ENCODE assay signal across 8 cellular contexts in the genomic region with DNA sequence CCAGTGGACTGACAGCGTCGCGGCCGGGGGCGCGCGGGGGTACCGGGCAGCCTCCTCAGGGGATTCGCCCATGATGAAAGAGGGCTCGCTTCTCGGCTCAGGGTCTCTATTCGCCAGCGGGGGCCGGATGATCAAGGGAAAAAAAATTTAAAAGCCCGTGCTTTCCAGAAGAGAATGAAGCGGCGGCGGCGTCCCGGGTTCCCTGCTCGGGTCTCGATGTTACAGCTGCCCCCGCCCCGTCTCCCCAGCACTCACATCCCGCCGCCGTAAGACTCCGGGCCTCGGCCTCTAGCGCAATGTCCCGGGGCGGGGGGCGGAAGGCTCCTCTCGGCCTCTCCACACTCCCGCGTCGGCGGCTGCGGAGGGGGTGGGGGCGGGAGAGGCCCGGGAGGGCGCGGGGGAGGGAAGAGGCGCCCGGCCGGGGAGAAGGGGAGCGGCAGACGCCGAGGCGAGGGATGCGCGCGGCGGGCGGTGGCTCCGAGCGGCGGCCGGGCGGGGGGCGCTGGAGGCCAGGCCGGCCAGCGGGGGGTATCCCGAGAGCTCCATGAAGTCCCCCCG. TPM values are rescaled to one million over a fixed set of nuclear protein-coding genes. Genes with fewer than 3 reads are reported as not detected.
DNase-seq lines count a peak whose midpoint lies in the region; ATAC-seq and TF ChIP-seq lines count a peak whose summit lies in the region.

No MANE protein-coding gene starts in this region.

- no peaks in the 10 kb centered on the region for H3K4me1 ChIP-seq in HEK293 (ENCODE audit: control insufficient read depth, insufficient read depth, low read length)
- peaks cover 4 to 39% (median 23%) of the 10 kb centered on the region in 9 donors for H3K4me1 ChIP-seq in heart right ventricle
- H3K4me1 ChIP-seq in sigmoid colon: peaks cover 0 to 55% (median 34%) of the 10 kb centered on the region in 4 donors

- no peaks in the 10 kb centered on the region for H3K36me3 Mint-ChIP-seq in activated T-cell treated with anti-CD3 and anti-CD28 coated beads, Interleukin-2, amount 50 U/mL, for 24 hours (ENCODE audit: low read depth)
- no peaks in the 10 kb centered on the region for H3K36me3 Mint-ChIP-seq in endothelial cell (ENCODE audit: low read depth, unreplicated experiment)

- CTCF ChIA-PET in HEK293 (lab: Yijun Ruan, JAX): interaction anchor here (0.6 to 1.0 kb wide), 2 partner anchors 22 to 360 kb away, joined by 3 read pairs; no protein-coding TSS in a partner anchor

- TF ChIP-seq POLR2A in sigmoid colon (IDR thresholded peaks at IDR 0.05): no peak

- H3K27me3 Mint-ChIP-seq in activated T-cell treated with anti-CD3 and anti-CD28 coated beads, Interleukin-2, amount 50 U/mL, for 24 hours: peaks cover 53% of the 10 kb centered on the region
- H3K27me3 Mint-ChIP-seq in endothelial cell (ENCODE audit: unreplicated experiment): peaks cover 18% of the 10 kb centered on the region

- ATAC-seq in heart right ventricle (peak in 7 of 8 donors; percentile 12 to 65 (median 34)), GM19328 (IDR thresholded peaks at IDR 0.05; ENCODE audit: unreplicated experiment) (no peak), GM18517 (IDR thresholded peaks at IDR 0.05; ENCODE audit: unreplicated experiment) (no peak)

- TF ChIP-seq CTCF in HEK293 (tag by site-specific recombination; IDR thresholded peaks at IDR 0.05) (no peak), heart right ventricle (IDR thresholded peaks at IDR 0.05) (no peak), sigmoid colon (IDR thresholded peaks at IDR 0.05) (no peak), endothelial cell (IDR thresholded peaks at IDR 0.05; ENCODE audit: unreplicated experiment) (no peak)

- H3K4me3 Mint-ChIP-seq in activated T-cell treated with anti-CD3 and anti-CD28 coated beads, Interleukin-2, amount 50 U/mL, for 24 hours: peak overlapping the region; percentile 50
- H3K4me3 Mint-ChIP-seq in endothelial cell (ENCODE audit: unreplicated experiment): no peak overlapping the region

- no peak overlapping the region; the same call in 1 of the 2 replicates for H3K27ac ChIP-seq in HEK293 (ENCODE audit: extremely low read depth, low read depth, low read length)
- peak overlapping the region; percentile 50 to 81 (median 78) for H3K27ac ChIP-seq in heart right ventricle
- peak overlapping the region; percentile 64 to 86 (median 76) for H3K27ac ChIP-seq in sigmoid colon

- DNase-seq in activated T-cell treated with anti-CD3 and anti-CD28 coated beads, Interleukin-2, amount 50 U/mL, for 24 hours: peak; percentile 50
- DNase-seq in heart right ventricle (no peak), sigmoid colon (peak; percentile 84), endothelial cell (ENCODE audit: low spot score) (no peak), NCI-H1048 (lab: John Stamatoyannopoulos, UW) (no peak)

- no peaks in the 10 kb centered on the region for H3K36me3 ChIP-seq in HEK293 (ENCODE audit: control insufficient read depth in 2 of 2, insufficient read depth in 1 of 2, low read length in 2 of 2)
- H3K36me3 ChIP-seq in heart right ventricle: no peaks in the 10 kb centered on the region
- H3K36me3 ChIP-seq in sigmoid colon: no peaks in the 10 kb centered on the region

- H3K9me3 ChIP-seq in HEK293 (ENCODE audit: control insufficient read depth, insufficient read depth, low read depth, low read length) (no peaks in the 10 kb centered on the region), heart right ventricle (no peaks in the 10 kb centered on the region), sigmoid colon (no peaks in the 10 kb centered on the region)

- peak overlapping the region; percentile 49 for H3K4me3 ChIP-seq in HEK293 (ENCODE audit: low read depth, low read length)
- H3K4me3 ChIP-seq in heart right ventricle: peak overlapping the region; percentile 51 to 69 (median 64)
- peak overlapping the region; percentile 47 to 81 (median 54) for H3K4me3 ChIP-seq in sigmoid colon

- 1% methylated on average over 55 to 64 of the region's 65 CpGs for WGBS in heart right ventricle, 2 donors
- 2% methylated on average over 65 of the region's 65 CpGs for WGBS in sigmoid colon, 2 donors

- peaks cover 4 to 59% (median 35%) of the 10 kb centered on the region in 7 donors for H3K27me3 ChIP-seq in heart right ventricle
- H3K27me3 ChIP-seq in sigmoid colon: peaks cover 21 to 35% (median 21%) of the 10 kb centered on the region in 3 donors

- no peaks in the 10 kb centered on the region for H3K4me1 Mint-ChIP-seq in activated T-cell treated with anti-CD3 and anti-CD28 coated beads, Interleukin-2, amount 50 U/mL, for 24 hours (ENCODE audit: low read depth)
- peaks cover 9% of the 10 kb centered on the region for H3K4me1 Mint-ChIP-seq in endothelial cell (ENCODE audit: unreplicated experiment)

- no peak overlapping the region for H3K27ac Mint-ChIP-seq in activated T-cell treated with anti-CD3 and anti-CD28 coated beads, Interleukin-2, amount 50 U/mL, for 24 hours
- no peak overlapping the region for H3K27ac Mint-ChIP-seq in endothelial cell (ENCODE audit: unreplicated experiment)

- no peak for TF ChIP-seq EP300 in sigmoid colon (IDR thresholded peaks at IDR 0.05)

- no peaks in the 10 kb centered on the region for H3K9me3 Mint-ChIP-seq in activated T-cell treated with anti-CD3 and anti-CD28 coated beads, Interleukin-2, amount 50 U/mL, for 24 hours
- H3K9me3 Mint-ChIP-seq in endothelial cell (ENCODE audit: unreplicated experiment): no peaks in the 10 kb centered on the region

- POLR2A ChIA-PET in HEK293 (lab: Yijun Ruan, JAX): interaction anchor here (1.2 kb wide), 1 partner anchor 11 kb away, joined by 4 read pairs; no protein-coding TSS in a partner anchor

- intact Hi-C loops in heart right ventricle (cut with DNase I) (no loop called here), sigmoid colon (cut with DNase I) (no loop called here)

TF ChIP-seq in HEK293, 187 proteins besides CTCF, POLR2A, EP300 and RAD21:
- TF ChIP-seq, protein P1, sequence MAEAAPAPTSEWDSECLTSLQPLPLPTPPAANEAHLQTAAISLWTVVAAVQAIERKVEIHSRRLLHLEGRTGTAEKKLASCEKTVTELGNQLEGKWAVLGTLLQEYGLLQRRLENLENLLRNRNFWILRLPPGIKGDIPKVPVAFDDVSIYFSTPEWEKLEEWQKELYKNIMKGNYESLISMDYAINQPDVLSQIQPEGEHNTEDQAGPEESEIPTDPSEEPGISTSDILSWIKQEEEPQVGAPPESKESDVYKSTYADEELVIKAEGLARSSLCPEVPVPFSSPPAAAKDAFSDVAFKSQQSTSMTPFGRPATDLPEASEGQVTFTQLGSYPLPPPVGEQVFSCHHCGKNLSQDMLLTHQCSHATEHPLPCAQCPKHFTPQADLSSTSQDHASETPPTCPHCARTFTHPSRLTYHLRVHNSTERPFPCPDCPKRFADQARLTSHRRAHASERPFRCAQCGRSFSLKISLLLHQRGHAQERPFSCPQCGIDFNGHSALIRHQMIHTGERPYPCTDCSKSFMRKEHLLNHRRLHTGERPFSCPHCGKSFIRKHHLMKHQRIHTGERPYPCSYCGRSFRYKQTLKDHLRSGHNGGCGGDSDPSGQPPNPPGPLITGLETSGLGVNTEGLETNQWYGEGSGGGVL (tag by site-specific recombination; IDR thresholded peaks at IDR 0.05): peak; percentile 84
- TF ChIP-seq ZNF324 (tag by site-specific recombination; IDR thresholded peaks at IDR 0.05) (no peak), GLI4 (tag by site-specific recombination; IDR thresholded peaks at IDR 0.05) (no peak), IKZF3 (tag by site-specific recombination; IDR thresholded peaks at IDR 0.05) (no peak), TRIM28 (IDR thresholded peaks at IDR 0.05; ENCODE audit: borderline replicate concordance, low read length) (no peak)
- TF ChIP-seq, protein P2, sequence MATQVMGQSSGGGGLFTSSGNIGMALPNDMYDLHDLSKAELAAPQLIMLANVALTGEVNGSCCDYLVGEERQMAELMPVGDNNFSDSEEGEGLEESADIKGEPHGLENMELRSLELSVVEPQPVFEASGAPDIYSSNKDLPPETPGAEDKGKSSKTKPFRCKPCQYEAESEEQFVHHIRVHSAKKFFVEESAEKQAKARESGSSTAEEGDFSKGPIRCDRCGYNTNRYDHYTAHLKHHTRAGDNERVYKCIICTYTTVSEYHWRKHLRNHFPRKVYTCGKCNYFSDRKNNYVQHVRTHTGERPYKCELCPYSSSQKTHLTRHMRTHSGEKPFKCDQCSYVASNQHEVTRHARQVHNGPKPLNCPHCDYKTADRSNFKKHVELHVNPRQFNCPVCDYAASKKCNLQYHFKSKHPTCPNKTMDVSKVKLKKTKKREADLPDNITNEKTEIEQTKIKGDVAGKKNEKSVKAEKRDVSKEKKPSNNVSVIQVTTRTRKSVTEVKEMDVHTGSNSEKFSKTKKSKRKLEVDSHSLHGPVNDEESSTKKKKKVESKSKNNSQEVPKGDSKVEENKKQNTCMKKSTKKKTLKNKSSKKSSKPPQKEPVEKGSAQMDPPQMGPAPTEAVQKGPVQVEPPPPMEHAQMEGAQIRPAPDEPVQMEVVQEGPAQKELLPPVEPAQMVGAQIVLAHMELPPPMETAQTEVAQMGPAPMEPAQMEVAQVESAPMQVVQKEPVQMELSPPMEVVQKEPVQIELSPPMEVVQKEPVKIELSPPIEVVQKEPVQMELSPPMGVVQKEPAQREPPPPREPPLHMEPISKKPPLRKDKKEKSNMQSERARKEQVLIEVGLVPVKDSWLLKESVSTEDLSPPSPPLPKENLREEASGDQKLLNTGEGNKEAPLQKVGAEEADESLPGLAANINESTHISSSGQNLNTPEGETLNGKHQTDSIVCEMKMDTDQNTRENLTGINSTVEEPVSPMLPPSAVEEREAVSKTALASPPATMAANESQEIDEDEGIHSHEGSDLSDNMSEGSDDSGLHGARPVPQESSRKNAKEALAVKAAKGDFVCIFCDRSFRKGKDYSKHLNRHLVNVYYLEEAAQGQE (tag by site-specific recombination; IDR thresholded peaks at IDR 0.05): no peak

RNA-seq across cellular contexts. Expression of a gene that starts 4.4 kb away (rescaled TPM):
- total RNA-seq in heart right ventricle (10 to 100 TPM in 2 of 10 donors, 1 to 10 TPM in 8; 1.5 to 18.5 (median 3.0) TPM), sigmoid colon (1 to 10 TPM; 3.6 to 9.0 (median 6.0) TPM), endothelial cell (ENCODE audit: unreplicated experiment) (6.2 TPM)
- polyA plus RNA-seq in heart right ventricle (10 to 100 TPM; 12.8 to 89.8 TPM), sigmoid colon (1 to 10 TPM; 1.2 to 5.2 (median 3.6) TPM)

RNA-seq across cellular contexts. Expression of a gene that starts 18.7 kb away (rescaled TPM):
- 1,000 to 10,000 TPM; 5,377 to 9,904 (median 7,431) TPM for total RNA-seq in heart right ventricle
- 1,000 to 10,000 TPM; 7,541 to 8,578 TPM for polyA plus RNA-seq in heart right ventricle
- total RNA-seq in sigmoid colon: 10 to 100 TPM in 1 of 4 donors, 1 to 10 TPM in 3; 1.5 to 10.8 (median 2.7) TPM
- polyA plus RNA-seq in sigmoid colon: 10 to 100 TPM in 1 of 3 donors, 1 to 10 TPM in 2; 2.4 to 11.8 (median 8.4) TPM
- not detected for total RNA-seq in endothelial cell (ENCODE audit: unreplicated experiment)

Comparison
In these comparisons a context has a peak if more than half of its experiments do, and no peak if none do; other contexts are left out.
1. DNase-seq: peak in activated T-cell treated with anti-CD3 and anti-CD28 coated beads, Interleukin-2, amount 50 U/mL, for 24 hours (single experiment) and sigmoid colon (single experiment); none in heart right ventricle (0 of 2), endothelial cell (single experiment) and NCI-H1048 (single experiment).
2. ATAC-seq: peak in heart right ventricle (7 of 8); none in GM19328 (single experiment) and GM18517 (single experiment).
3. RNA of a gene that starts 18.7 kb away (total RNA-seq): 5,377 to 9,904 TPM in heart right ventricle; 1.5 to 10.8 TPM in sigmoid colon and not detected in endothelial cell (single experiment); every median in the first group is over 100 times any median in the second.
4. Peak in every context shown above with its lines, with median percentiles within 50 percentile points of each other: H3K4me3 ChIP-seq.